Comparison of ENCODE assay signal across 9 cellular contexts in genomic region chr2:121748202-121748601, GRCh38. TPM values are rescaled to one million over a fixed set of nuclear protein-coding genes. Genes with fewer than 3 reads are reported as not detected.
A peak's percentile ranks its signal among the peaks of the same experiment; 100 is the strongest.
DNase-seq lines count a peak whose midpoint lies in the region; ATAC-seq, FAIRE-seq and TF ChIP-seq lines count a peak whose summit lies in the region.
"Had no signal": no experiment of that assay in that cellular context is flagged by ENCODE, and none has a peak within 500 bp of the region (broad histone marks: within the 10 kb centered on the region; RNA-seq: fewer than 3 reads in every experiment).

No MANE protein-coding gene starts in this region.

- H3K36me3 Mint-ChIP-seq in activated B cell treated with CpG ODN at 0.5 μM for 24 hours (ENCODE audit: low read depth), result no peaks in the 10 kb centered on the region
- no peaks in the 10 kb centered on the region for H3K36me3 Mint-ChIP-seq in activated CD4-positive, alpha-beta memory T cell treated with anti-CD3 and anti-CD28 coated beads, Interleukin-2, amount 10 ng/mL, durations not matched to agents 7 days and 5 days (ENCODE audit: low read depth)

- H3K27me3 Mint-ChIP-seq in activated B cell treated with CpG ODN at 0.5 μM for 24 hours, result peaks cover 2% of the 10 kb centered on the region
- H3K27me3 Mint-ChIP-seq in activated CD4-positive, alpha-beta memory T cell treated with anti-CD3 and anti-CD28 coated beads, Interleukin-2, amount 10 ng/mL, durations not matched to agents 7 days and 5 days, result peaks cover 5% of the 10 kb centered on the region

- no peak overlapping the region for H3K4me2 ChIP-seq in mesenchymal stem cell (ENCODE audit: low read length, poor library complexity, severe bottlenecking)

- TF ChIP-seq POLR2A in GM12892 (IDR thresholded peaks at IDR 0.05; ENCODE audit: low read depth, low read length), result no peak

- H3K23ac ChIP-seq in mesenchymal stem cell (ENCODE audit: low read length in 2 of 2), result no peak overlapping the region

- H2BK15ac ChIP-seq in mesenchymal stem cell (ENCODE audit: low read depth, poor library complexity, severe bottlenecking), result no peak overlapping the region

- CTCF ChIA-PET in activated B cell treated with CpG ODN at 0.5 μM for 24 hours (lab: Charles Lee), result interaction anchor here (1.0 kb wide), 1 partner anchor 346 kb away, joined by 3 read pairs; no protein-coding TSS in a partner anchor
- CTCF ChIA-PET in activated CD4-positive, alpha-beta memory T cell treated with anti-CD3 and anti-CD28 coated beads, Interleukin-2, amount 10 ng/mL, durations not matched to agents 7 days and 5 days (lab: Charles Lee), result interaction anchor here (1.5 kb wide), 1 partner anchor 12 kb away, joined by 3 read pairs; no protein-coding TSS in a partner anchor

- TF ChIP-seq CTCF in activated B cell treated with CpG ODN at 0.5 μM for 24 hours (IDR thresholded peaks at IDR 0.05), result no peak

- no peaks in the 10 kb centered on the region for H3K4me1 Mint-ChIP-seq in activated B cell treated with CpG ODN at 0.5 μM for 24 hours
- H3K4me1 Mint-ChIP-seq in activated CD4-positive, alpha-beta memory T cell treated with anti-CD3 and anti-CD28 coated beads, Interleukin-2, amount 10 ng/mL, durations not matched to agents 7 days and 5 days, result peaks cover 8% of the 10 kb centered on the region

- H2BK12ac ChIP-seq in mesenchymal stem cell (ENCODE audit: low read length in 2 of 2), result no peak overlapping the region

- no peak overlapping the region for H3K27ac Mint-ChIP-seq in activated B cell treated with CpG ODN at 0.5 μM for 24 hours
- no peak overlapping the region for H3K27ac Mint-ChIP-seq in activated CD4-positive, alpha-beta memory T cell treated with anti-CD3 and anti-CD28 coated beads, Interleukin-2, amount 10 ng/mL, durations not matched to agents 7 days and 5 days

- H3K79me1 ChIP-seq in mesenchymal stem cell (replicated peaks; ENCODE audit: low read length, poor library complexity, severe bottlenecking), result no peaks in the 10 kb centered on the region

- no peak overlapping the region for H3K4me3 Mint-ChIP-seq in activated B cell treated with CpG ODN at 0.5 μM for 24 hours
- H3K4me3 Mint-ChIP-seq in activated CD4-positive, alpha-beta memory T cell treated with anti-CD3 and anti-CD28 coated beads, Interleukin-2, amount 10 ng/mL, durations not matched to agents 7 days and 5 days, result no peak overlapping the region

- ATAC-seq in activated B cell treated with CpG ODN at 0.5 μM for 24 hours (ENCODE audit: low read depth), result peak; percentile 52

- H4K8ac ChIP-seq in mesenchymal stem cell (ENCODE audit: low read length), result no peak overlapping the region

- H3K9ac ChIP-seq in mesenchymal stem cell (ENCODE audit: low read length), result peak overlapping the region; percentile 60

- no peak overlapping the region for H2AK5ac ChIP-seq in mesenchymal stem cell (ENCODE audit: low read length, severe bottlenecking)

- no peak for DNase-seq in GM12892 (ENCODE audit: insufficient read length)
- DNase-seq in Kasumi-1 (lab: John Stamatoyannopoulos, UW), result peak; percentile 14 to 27
- DNase-seq in activated B cell treated with CpG ODN at 0.5 μM for 24 hours, result no peak
- peak; percentile 63 for DNase-seq in mesenchymal stem cell
- no peak for DNase-seq in globus pallidus (ENCODE audit: low spot score)
- DNase-seq in stimulated activated CD8-positive, alpha-beta memory T cell treated with anti-CD3 and anti-CD28 coated beads, Interleukin-4, amount 100 ng/mL, for 48 hours, result no peak
- DNase-seq in activated CD4-positive, alpha-beta memory T cell treated with anti-CD3 and anti-CD28 coated beads, Interleukin-2, amount 10 ng/mL, durations not matched to agents 7 days and 5 days, result no peak
- DNase-seq in HuH-7.5 (ENCODE audit: low spot score), result no peak

- H3K4me1 ChIP-seq in mesenchymal stem cell (ENCODE audit: control insufficient read depth, insufficient read depth, low read depth, low read length), result peaks cover 6% of the 10 kb centered on the region

- H3K9me3 ChIP-seq in mesenchymal stem cell (ENCODE audit: control insufficient read depth, low read length), result no peaks in the 10 kb centered on the region

- FAIRE-seq in GM12892 (lab: Jason Lieb, UNC), result peak; percentile 36

- H2AFZ ChIP-seq in mesenchymal stem cell (ENCODE audit: low read depth, low read length), result no peak overlapping the region

- WGBS in mesenchymal stem cell, result 50% methylated on average over 2 of the region's 4 CpGs

- H4K91ac ChIP-seq in mesenchymal stem cell (ENCODE audit: low read length), result no peak overlapping the region

- no peak overlapping the region for H2BK120ac ChIP-seq in mesenchymal stem cell (ENCODE audit: low read depth, low read length)

- intact Hi-C loops in activated B cell treated with CpG ODN at 0.5 μM for 24 hours (cut with micrococcal nuclease), result loop anchor here (1.0 kb wide), 1 partner anchor 346 kb away; no protein-coding TSS in a partner anchor

- no peak overlapping the region for H3K27ac ChIP-seq in mesenchymal stem cell (ENCODE audit: low read length, poor library complexity, severe bottlenecking)
- H3K27ac ChIP-seq: HL-60 had no signal

- no peak overlapping the region for H3K4me3 ChIP-seq in mesenchymal stem cell (ENCODE audit: insufficient read depth in 1 of 2, low read depth in 1 of 2, low read length in 2 of 2)

- POLR2A ChIA-PET in activated B cell treated with CpG ODN at 0.5 μM for 24 hours (lab: Charles Lee), result no interaction called here
- POLR2A ChIA-PET in activated CD4-positive, alpha-beta memory T cell treated with anti-CD3 and anti-CD28 coated beads, Interleukin-2, amount 10 ng/mL, durations not matched to agents 7 days and 5 days (lab: Charles Lee), result interaction anchor here (1.0 to 3.2 kb wide), 3 partner anchors 10 to 217 kb away, joined by 3 to 14 read pairs (median 8); partner anchors contain the start of genes NIFK and RNU4ATAC

- no peak overlapping the region for H2BK5ac ChIP-seq in mesenchymal stem cell (ENCODE audit: low read depth, low read length, poor library complexity, severe bottlenecking)

- H3K36me3 ChIP-seq in mesenchymal stem cell (ENCODE audit: control insufficient read depth in 1 of 2, insufficient read depth in 2 of 2, low read depth in 1 of 2, low read length in 2 of 2), result no peaks in the 10 kb centered on the region

- H3K27me3 ChIP-seq in mesenchymal stem cell (ENCODE audit: control insufficient read depth in 1 of 2, insufficient read depth in 1 of 2, low read length in 2 of 2), result no peaks in the 10 kb centered on the region

- no peak overlapping the region for H3K14ac ChIP-seq in mesenchymal stem cell (ENCODE audit: low read length in 2 of 2)

- no peak overlapping the region for H3K4ac ChIP-seq in mesenchymal stem cell (ENCODE audit: low read depth in 1 of 2, low read length in 2 of 2)

- no peaks in the 10 kb centered on the region for H3K9me3 Mint-ChIP-seq in activated B cell treated with CpG ODN at 0.5 μM for 24 hours
- H3K9me3 Mint-ChIP-seq in activated CD4-positive, alpha-beta memory T cell treated with anti-CD3 and anti-CD28 coated beads, Interleukin-2, amount 10 ng/mL, durations not matched to agents 7 days and 5 days, result no peaks in the 10 kb centered on the region

- no peak overlapping the region for H3K18ac ChIP-seq in mesenchymal stem cell (ENCODE audit: low read depth in 1 of 2, low read length in 2 of 2)

RNA-seq across cellular contexts. Expression of gene TSN, which starts 7.2 kb away (rescaled TPM):
- 38.4 TPM for polyA plus RNA-seq in GM12892 (2012; ENCODE audit: missing spikeins)
- total RNA-seq in activated B cell treated with CpG ODN at 0.5 μM for 24 hours, result 60.8 and 61.3 TPM in 2 replicates
- 28.6 TPM for polyA plus RNA-seq in mesenchymal stem cell (2013, experiment 1 of 2)
- 29.9 TPM for polyA plus RNA-seq in mesenchymal stem cell (2013, experiment 2 of 2)
- 10 to 100 TPM; 52.7 to 56.7 TPM for total RNA-seq in activated CD4-positive, alpha-beta memory T cell treated with anti-CD3 and anti-CD28 coated beads, Interleukin-2, amount 10 ng/mL, durations not matched to agents 7 days and 5 days

RNA-seq across cellular contexts. Expression of gene NIFK, which starts 11.5 kb away (rescaled TPM):
- polyA plus RNA-seq in GM12892 (2012; ENCODE audit: missing spikeins), result 72.9 TPM
- total RNA-seq in activated B cell treated with CpG ODN at 0.5 μM for 24 hours, result 86.4 and 102 TPM in 2 replicates
- 75.3 TPM for polyA plus RNA-seq in mesenchymal stem cell (2013, experiment 1 of 2)
- 68.7 TPM for polyA plus RNA-seq in mesenchymal stem cell (2013, experiment 2 of 2)
- 10 to 100 TPM; 63.4 to 67.2 TPM for total RNA-seq in activated CD4-positive, alpha-beta memory T cell treated with anti-CD3 and anti-CD28 coated beads, Interleukin-2, amount 10 ng/mL, durations not matched to agents 7 days and 5 days

Comparison
In these comparisons a context has a peak if more than half of its experiments do, and no peak if none do; other contexts are left out.
1. DNase-seq: peak in Kasumi-1 (2 of 2) and mesenchymal stem cell (single experiment); none in GM12892 (single experiment), activated B cell treated with CpG ODN at 0.5 μM for 24 hours (single experiment), globus pallidus (single experiment), stimulated activated CD8-positive, alpha-beta memory T cell treated with anti-CD3 and anti-CD28 coated beads, Interleukin-4, amount 100 ng/mL, for 48 hours (single experiment), activated CD4-positive, alpha-beta memory T cell treated with anti-CD3 and anti-CD28 coated beads, Interleukin-2, amount 10 ng/mL, durations not matched to agents 7 days and 5 days (single experiment) and HuH-7.5 (single experiment).